8 cellular contexts compared by ENCODE assay signal in the genomic region with DNA sequence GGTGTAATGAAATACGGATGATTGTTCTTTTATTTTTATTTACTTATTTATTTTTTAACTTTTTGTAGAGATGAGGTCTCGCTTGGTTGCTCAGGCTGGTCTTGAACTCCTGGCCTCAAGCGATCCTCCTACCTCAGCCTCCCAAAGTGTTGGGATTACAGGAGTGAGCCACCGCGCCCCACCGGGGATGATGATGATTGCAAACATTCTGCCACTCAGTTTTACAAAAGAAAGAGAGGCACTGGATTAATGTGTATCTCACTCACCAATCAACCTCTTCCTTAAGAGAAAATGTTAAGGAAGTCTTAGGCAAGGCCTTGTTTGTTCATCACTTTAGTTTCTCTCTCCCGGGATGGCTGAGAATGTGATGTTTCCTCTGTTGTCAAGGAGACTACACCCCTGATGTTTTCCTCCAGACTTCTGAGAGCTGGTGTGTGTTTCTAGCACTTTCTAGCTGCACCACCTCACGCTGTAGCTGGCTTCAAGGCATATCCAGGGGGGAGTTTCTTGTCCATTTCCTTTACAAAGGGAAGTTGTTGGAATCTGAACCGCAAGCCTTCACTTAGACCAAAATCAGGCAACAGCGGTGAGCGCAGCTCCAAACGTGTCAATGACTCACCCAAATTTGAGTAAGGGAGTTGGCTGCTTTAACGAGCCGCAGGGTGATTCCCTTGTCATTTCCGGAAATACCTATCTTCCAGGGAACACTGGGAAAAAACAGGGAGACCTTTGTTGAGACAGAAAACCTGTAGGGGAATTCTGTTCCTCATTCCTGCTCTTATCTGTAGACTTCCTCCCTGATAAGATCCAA. TPM values are rescaled to one million over a fixed set of nuclear protein-coding genes. Genes with fewer than 3 reads are reported as not detected.
A peak's percentile ranks its signal among the peaks of the same experiment; 100 is the strongest.
DNase-seq lines count a peak whose midpoint lies in the region; ATAC-seq and TF ChIP-seq lines count a peak whose summit lies in the region.

No MANE protein-coding gene starts in this region.

- no peaks in the 10 kb centered on the region for H3K9me3 Mint-ChIP-seq in MCF 10A (ENCODE audit: unreplicated experiment)

- intact Hi-C loops in MCF 10A (cut with micrococcal nuclease) = no loop called here

- H3K27ac ChIP-seq in ACC112 (ENCODE audit: low read depth, low read length) = peak overlapping the region; percentile 99

- BruUV-seq in MCF 10A (replicated peaks; lab: Mats Ljungman, UMichigan) = TSS peak; percentile 81

- H2AFZ ChIP-seq in ACC112 (ENCODE audit: low read length, unreplicated experiment) = no peak overlapping the region

- H3K36me3 Mint-ChIP-seq in MCF 10A (ENCODE audit: insufficient read depth, unreplicated experiment) = peaks cover 75% of the 10 kb centered on the region

- peaks cover 19% of the 10 kb centered on the region for H3K4me1 Mint-ChIP-seq in MCF 10A (ENCODE audit: insufficient read depth, unreplicated experiment)

- CTCF ChIA-PET in MCF 10A (lab: Yijun Ruan, JAX) = interaction anchor here (0.6 to 1.2 kb wide), 3 partner anchors 33 to 52 kb away, joined by 3 to 4 read pairs (median 3); no protein-coding TSS in a partner anchor

- H3K27me3 ChIP-seq in ACC112 (ENCODE audit: insufficient read depth, low read length) = no peaks in the 10 kb centered on the region

- H3K4me3 Mint-ChIP-seq in MCF 10A (ENCODE audit: unreplicated experiment) = peak overlapping the region; percentile 92

- in situ Hi-C loops in GM13977 (cut with MboI; ENCODE audit: low pct_unique_long_range_greater_than_20kb, low sequenced_read_pairs, unreplicated experiment) = no loop called here

- no peaks in the 10 kb centered on the region for H3K27me3 Mint-ChIP-seq in MCF 10A (ENCODE audit: insufficient read depth, unreplicated experiment)

- no peak for ATAC-seq in GM18870 (IDR thresholded peaks at IDR 0.05; ENCODE audit: unreplicated experiment)

- POLR2A ChIA-PET in MCF 10A (lab: Yijun Ruan, JAX) = interaction anchor here (0.6 to 5.2 kb wide), 18 partner anchors 8 to 286 kb away, joined by 3 to 59 read pairs (median 3); partner anchors contain the start of genes CCDC159, SMARCA4 and TMEM205

- peak; percentile 42 for DNase-seq in HPDE6-E6E7 (ENCODE audit: extremely low spot score)
- peak; percentile 55 for DNase-seq in T-helper 9 cell
- DNase-seq in MCF 10A (ENCODE audit: unreplicated experiment) = peak; percentile 98
- DNase-seq in iris pigment epithelial cell (ENCODE audit: low read depth) = peak; percentile 91
- DNase-seq in stimulated activated CD4-positive, alpha-beta T cell treated with anti-CD3 and anti-CD28 coated beads, Interleukin-15, amount 100 ng/mL, for 24 hours = peak; percentile 60
- DNase-seq in GM13977 (ENCODE audit: low spot score) = no peak

- no peak for TF ChIP-seq CTCF in MCF 10A (IDR thresholded peaks at IDR 0.05; ENCODE audit: unreplicated experiment)
- no peak for TF ChIP-seq CTCF in GM13977 (IDR thresholded peaks at IDR 0.05; ENCODE audit: extremely low read depth, insufficient read depth, missing control alignments)

- H3K79me2 ChIP-seq in ACC112 (ENCODE audit: control insufficient read depth, insufficient read depth, low read length, unreplicated experiment) = peaks cover 31% of the 10 kb centered on the region

- H3K27ac Mint-ChIP-seq in MCF 10A (ENCODE audit: low read depth, unreplicated experiment) = peak overlapping the region; percentile 99

- peaks cover 31% of the 10 kb centered on the region for H3K4me1 ChIP-seq in ACC112 (ENCODE audit: control insufficient read depth, insufficient read depth, low read length, unreplicated experiment)

- H3K36me3 ChIP-seq in ACC112 (ENCODE audit: insufficient read depth, low read length) = peaks cover 10% of the 10 kb centered on the region

- peak overlapping the region; percentile 99 for H3K4me3 ChIP-seq in ACC112 (ENCODE audit: low read depth, low read length)

RNA-seq across cellular contexts. Expression of gene LDLR, which starts 2.3 kb away (rescaled TPM):
- total RNA-seq in MCF 10A (2022) = 126 and 127 TPM in 2 replicates
